ENCODE assay signal across 13 cellular contexts in genomic region chr14:36664322-36665193, GRCh38. TPM values are rescaled to one million over a fixed set of nuclear protein-coding genes. Genes with fewer than 3 reads are reported as not detected.
DNase-seq lines count a peak whose midpoint lies in the region; ATAC-seq lines count a peak whose summit lies in the region.
"Had no signal": no experiment of that assay in that cellular context is flagged by ENCODE, and none has a peak within 500 bp of the region (broad histone marks: within the 10 kb centered on the region; RNA-seq: fewer than 3 reads in every experiment).

No MANE protein-coding gene starts in this region.

- H3K36me3 ChIP-seq in MG63: 0 out of 2 replicates have a peak, but pooled peaks cover 2% of the 10 kb centered on the region

- peak overlapping the region; percentile 38 for H3K27ac Mint-ChIP-seq in T-helper 1 cell treated with Interleukin-12 subunit alpha and Interleukin-12 subunit beta and Interleukin-4 antibody, amounts not matched to agents 30 μg/mL and 1 μg/mL, for 36 hours
- H3K27ac Mint-ChIP-seq in stimulated activated naive B cell treated with anti-CD40 and anti-IgM and Interleukin-4, amounts not matched to agents 10 μg/mL and 1 μg/mL and 100 μg/mL, for 72 hours: peak overlapping the region; percentile 91
- H3K27ac Mint-ChIP-seq in T-helper 17 cell: no peak overlapping the region

- peak overlapping the region; percentile 84 for H3K27ac ChIP-seq in epithelial cell of prostate
- no peak overlapping the region for H3K27ac ChIP-seq in substantia nigra (ENCODE audit: low read depth, low read length, poor library complexity, severe bottlenecking)

- peaks cover 80% of the 10 kb centered on the region for H3K27me3 Mint-ChIP-seq in T-helper 1 cell treated with Interleukin-12 subunit alpha and Interleukin-12 subunit beta and Interleukin-4 antibody, amounts not matched to agents 30 μg/mL and 1 μg/mL, for 36 hours (ENCODE audit: low read depth)
- H3K27me3 Mint-ChIP-seq in stimulated activated naive B cell treated with anti-CD40 and anti-IgM and Interleukin-4, amounts not matched to agents 10 μg/mL and 1 μg/mL and 100 μg/mL, for 72 hours: peaks cover 71 to 80% of the 10 kb centered on the region in 2 donors
- peaks cover 79% of the 10 kb centered on the region for H3K27me3 Mint-ChIP-seq in T-helper 17 cell

- H3K9me3 ChIP-seq in MG63: no peaks in the 10 kb centered on the region
- H3K9me3 ChIP-seq in T-helper 17 cell (ENCODE audit: control insufficient read depth, low read length, poor library complexity, severe bottlenecking): no peaks in the 10 kb centered on the region

- DNase-seq in T-helper 1 cell (no peak), MG63 (no peak), epithelial cell of prostate (ENCODE audit: low read depth, low spot score) (no peak), substantia nigra (lab: John Stamatoyannopoulos, UW) (no peak), T-helper 17 cell (no peak)
- no peak for DNase-seq in stimulated activated naive B cell treated with anti-CD40 and anti-IgM and Interleukin-4, amounts not matched to agents 10 μg/mL and 1 μg/mL and 100 μg/mL, for 72 hours
- DNase-seq: activated naive CD4-positive, alpha-beta T cell treated with anti-CD3 and anti-CD28 coated beads, Interleukin-2, amount 10 ng/mL, durations not matched to agents 7 days and 5 days; DMS153; NCI-H2227 treated with DMSO at 0.1 percent for 48 hours; trophoblast cell had no signal

- H3K4me1 Mint-ChIP-seq in T-helper 1 cell treated with Interleukin-12 subunit alpha and Interleukin-12 subunit beta and Interleukin-4 antibody, amounts not matched to agents 30 μg/mL and 1 μg/mL, for 36 hours (ENCODE audit: low read depth): peaks cover 5% of the 10 kb centered on the region
- peaks cover 18 to 41% of the 10 kb centered on the region in 2 donors for H3K4me1 Mint-ChIP-seq in stimulated activated naive B cell treated with anti-CD40 and anti-IgM and Interleukin-4, amounts not matched to agents 10 μg/mL and 1 μg/mL and 100 μg/mL, for 72 hours
- peaks cover 14% of the 10 kb centered on the region for H3K4me1 Mint-ChIP-seq in T-helper 17 cell

- H3K9me3 Mint-ChIP-seq in T-helper 1 cell treated with Interleukin-12 subunit alpha and Interleukin-12 subunit beta and Interleukin-4 antibody, amounts not matched to agents 30 μg/mL and 1 μg/mL, for 36 hours: no peaks in the 10 kb centered on the region
- H3K9me3 Mint-ChIP-seq in stimulated activated naive B cell treated with anti-CD40 and anti-IgM and Interleukin-4, amounts not matched to agents 10 μg/mL and 1 μg/mL and 100 μg/mL, for 72 hours: peaks cover 3 to 6% of the 10 kb centered on the region in 2 donors

- ATAC-seq in stimulated activated naive B cell treated with anti-CD40 and anti-IgM and Interleukin-4, amounts not matched to agents 10 μg/mL and 1 μg/mL and 100 μg/mL, for 72 hours (replicated peaks): no peak
- ATAC-seq in T-helper 17 cell: no peak
- ATAC-seq in GM19395 (IDR thresholded peaks at IDR 0.05; ENCODE audit: unreplicated experiment): no peak

- peak overlapping the region; percentile 62; the same call in 1 of the 2 replicates for H3K4me3 ChIP-seq in MG63

- H3K27me3 ChIP-seq in MG63: no peaks in the 10 kb centered on the region

- H3K36me3 Mint-ChIP-seq in T-helper 1 cell treated with Interleukin-12 subunit alpha and Interleukin-12 subunit beta and Interleukin-4 antibody, amounts not matched to agents 30 μg/mL and 1 μg/mL, for 36 hours (ENCODE audit: low read depth): peaks cover 1% of the 10 kb centered on the region
- H3K36me3 Mint-ChIP-seq in stimulated activated naive B cell treated with anti-CD40 and anti-IgM and Interleukin-4, amounts not matched to agents 10 μg/mL and 1 μg/mL and 100 μg/mL, for 72 hours: peaks cover 10 to 20% of the 10 kb centered on the region in 2 donors
- peaks cover 7% of the 10 kb centered on the region for H3K36me3 Mint-ChIP-seq in T-helper 17 cell (ENCODE audit: low read depth)

- no peak overlapping the region for H3K4me3 Mint-ChIP-seq in T-helper 1 cell treated with Interleukin-12 subunit alpha and Interleukin-12 subunit beta and Interleukin-4 antibody, amounts not matched to agents 30 μg/mL and 1 μg/mL, for 36 hours
- H3K4me3 Mint-ChIP-seq in stimulated activated naive B cell treated with anti-CD40 and anti-IgM and Interleukin-4, amounts not matched to agents 10 μg/mL and 1 μg/mL and 100 μg/mL, for 72 hours: peak overlapping the region in 1 of 2 donors; percentile 13
- H3K4me3 Mint-ChIP-seq in T-helper 17 cell: no peak overlapping the region

RNA-seq across cellular contexts. Expression of gene PAX9, which starts 2.9 kb away (rescaled TPM):
- 0.99 and 1.2 TPM in 2 replicates for total RNA-seq in MG63 (2014; rRNA removed; shearing (Covaris generic); ENCODE audit: low replicate concordance)
- under 1 TPM in 1 of 2 donors, not detected in 1; 0.35 TPM for total RNA-seq in T-helper 17 cell
- total RNA-seq: T-helper 2 cell treated with Interferon-gamma antibody and Interleukin-4, amounts not matched to agents 100 ng/mL and 5 ng/mL, for 36 hours had no signal
